Comparison of ENCODE assay signal across 9 cellular contexts in the genomic region with DNA sequence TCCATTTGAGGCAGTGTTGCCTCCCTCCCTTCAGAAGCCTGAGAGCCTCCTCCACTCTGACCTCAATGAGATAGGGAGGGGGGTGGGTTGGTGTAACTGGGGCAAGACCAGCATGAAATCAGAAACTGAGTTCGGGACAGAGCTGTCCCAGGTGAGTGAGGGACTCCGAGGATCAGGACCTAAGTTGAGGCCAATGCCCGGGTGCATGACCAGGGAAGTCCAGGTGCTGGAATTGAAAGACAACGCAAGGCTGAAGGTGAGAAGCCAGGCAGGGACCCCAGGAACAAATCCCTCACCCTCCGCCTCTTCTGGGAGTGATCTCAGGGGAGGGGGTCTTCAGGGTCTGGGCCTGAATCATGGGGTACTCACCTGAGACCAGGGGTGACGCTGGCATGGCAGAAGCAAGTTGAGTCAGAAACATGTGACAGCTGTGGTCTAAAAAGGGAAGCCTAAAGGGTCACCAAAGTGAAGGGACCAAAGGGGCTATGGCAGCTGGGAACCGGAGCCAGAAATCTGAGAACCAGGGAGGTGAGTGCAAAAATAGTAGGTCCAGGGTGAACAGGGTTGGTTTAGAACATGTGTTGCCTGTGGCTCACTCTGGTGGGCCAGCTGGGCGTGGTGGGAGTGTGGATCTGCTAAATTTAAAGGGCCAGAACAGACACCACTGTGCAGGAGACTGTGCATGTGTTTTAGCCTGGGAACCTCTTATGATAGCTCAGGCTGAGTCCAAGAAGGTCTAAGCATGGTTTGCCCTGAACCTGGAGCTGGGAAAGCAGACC. TPM values are rescaled to one million over a fixed set of nuclear protein-coding genes. Genes with fewer than 3 reads are reported as not detected.
DNase-seq lines count a peak whose midpoint lies in the region; ATAC-seq and TF ChIP-seq lines count a peak whose summit lies in the region.
"Had no signal": no experiment of that assay in that cellular context is flagged by ENCODE, and none has a peak within 500 bp of the region (broad histone marks: within the 10 kb centered on the region; RNA-seq: fewer than 3 reads in every experiment).

No MANE protein-coding gene starts in this region.

- H2BK12ac ChIP-seq in trophoblast cell (ENCODE audit: low read length), result peak overlapping the region; percentile 32

- no peak overlapping the region for H3K23ac ChIP-seq in trophoblast cell (ENCODE audit: low read length)

- peak overlapping the region; percentile 14 for H3K14ac ChIP-seq in trophoblast cell (ENCODE audit: low read length)

- WGBS in esophagus, 2 donors, result 77 to 82% methylated on average over 8 of the region's 8 CpGs
- no CpG with 5 or more reads among the region's 8 CpGs for WGBS in trophoblast cell (ENCODE audit: extremely low coverage, insufficient coverage, insufficient read length)

- POLR2A ChIA-PET in PC-3 (lab: Charles Lee; ENCODE audit: unreplicated experiment), result interaction anchor here (0.5 to 2.6 kb wide), 7 partner anchors 25 to 118 kb away, joined by 3 to 25 read pairs (median 9); a partner anchor contains a TSS

- peak overlapping the region; percentile 25 for H2AK5ac ChIP-seq in trophoblast cell (ENCODE audit: low read length)

- H2BK5ac ChIP-seq in trophoblast cell (ENCODE audit: low read depth, low read length, poor library complexity), result peak overlapping the region; percentile 57

- H4K8ac ChIP-seq in trophoblast cell (ENCODE audit: low read depth, low read length), result peak overlapping the region; percentile 43

- intact Hi-C loops in PC-3 (cut with micrococcal nuclease) (loop anchor here (1.0 kb wide), 2 partner anchors 23 to 41 kb away; a partner anchor contains a TSS), posterior cingulate gyrus (cut with DNase I) (no loop called here)

- CTCF ChIA-PET in PC-3 (lab: Charles Lee), result interaction anchor here (1.1 to 1.6 kb wide), 2 partner anchors 29 to 41 kb away, joined by 3 to 4 read pairs; a partner anchor contains a TSS

- peak overlapping the region; percentile 35 for H2BK120ac ChIP-seq in trophoblast cell (ENCODE audit: insufficient read depth, low read length, poor library complexity)

- H4K91ac ChIP-seq in trophoblast cell (ENCODE audit: low read depth, low read length), result peak overlapping the region; percentile 82

- H3K4me2 ChIP-seq in PC-3 (ENCODE audit: low read length) (peak overlapping the region; percentile 71), trophoblast cell (ENCODE audit: low read length) (peak overlapping the region; percentile 40)

- peak overlapping the region; percentile 96 for H3K9ac ChIP-seq in PC-3 (ENCODE audit: low read length)
- no peak overlapping the region for H3K9ac ChIP-seq in trophoblast cell (ENCODE audit: low read length)

- no peaks in the 10 kb centered on the region for H3K9me3 ChIP-seq in PC-3 (ENCODE audit: low read length)
- no peaks in the 10 kb centered on the region for H3K9me3 ChIP-seq in esophagus (ENCODE audit: control insufficient read depth in 2 of 2, insufficient read depth in 1 of 2, low read depth in 1 of 2, low read length in 1 of 2)
- H3K9me3 ChIP-seq in trophoblast cell (ENCODE audit: insufficient read depth, low read depth, low read length), result no peaks in the 10 kb centered on the region

- H3K27me3 ChIP-seq in PC-3 (ENCODE audit: low read length), result no peaks in the 10 kb centered on the region
- H3K27me3 ChIP-seq in esophagus (ENCODE audit: control insufficient read depth in 1 of 2, insufficient read depth in 2 of 2, low read length in 2 of 2), result no peaks in the 10 kb centered on the region
- H3K27me3 ChIP-seq in trophoblast cell (ENCODE audit: insufficient read depth, low read length), result no peaks in the 10 kb centered on the region

- no peaks in the 10 kb centered on the region; the same call in 1 of the 2 replicates for H3K79me2 ChIP-seq in PC-3 (ENCODE audit: low read length)
- H3K79me2 ChIP-seq in trophoblast cell (ENCODE audit: control insufficient read depth, insufficient read depth, low read length, poor library complexity), result no peaks in the 10 kb centered on the region

- H3K4me3 ChIP-seq in PC-3 (ENCODE audit: low read length) (peak overlapping the region; percentile 18), esophagus (ENCODE audit: low read depth in 1 of 2, low read length in 2 of 2) (no peak overlapping the region), trophoblast cell (ENCODE audit: low read depth, low read length) (no peak overlapping the region)

- peaks cover 19% of the 10 kb centered on the region for H3F3A ChIP-seq in PC-3 (ENCODE audit: low read length, unreplicated experiment)

- H4K12ac ChIP-seq in trophoblast cell (ENCODE audit: low read depth, low read length), result no peak overlapping the region

- H3K36me3 ChIP-seq in PC-3 (ENCODE audit: low read depth, low read length), result no peaks in the 10 kb centered on the region
- H3K36me3 ChIP-seq in esophagus (ENCODE audit: control insufficient read depth in 2 of 2, insufficient read depth in 2 of 2, low read length in 1 of 2), result no peaks in the 10 kb centered on the region
- H3K36me3 ChIP-seq in trophoblast cell (ENCODE audit: control insufficient read depth in 1 of 2, insufficient read depth in 2 of 2, low read length in 2 of 2), result no peaks in the 10 kb centered on the region

- no peaks in the 10 kb centered on the region for H3K9me2 ChIP-seq in PC-3 (replicated peaks; ENCODE audit: low read length)

- no peak overlapping the region for H3K4ac ChIP-seq in trophoblast cell (ENCODE audit: low read depth, low read length)

- H3K27ac ChIP-seq in C4-2B, result peak overlapping the region; percentile 84
- H3K27ac ChIP-seq in PC-3 (ENCODE audit: low read length), result peak overlapping the region; percentile 99
- H3K27ac ChIP-seq in esophagus (ENCODE audit: low read depth in 2 of 2, low read length in 1 of 2), result peak overlapping the region; percentile 97 to 99
- H3K27ac ChIP-seq in trophoblast cell (ENCODE audit: low read depth, low read length), result peak overlapping the region; percentile 90

- H3K4me1 ChIP-seq in PC-3 (ENCODE audit: insufficient read depth, low read length) (peaks cover 49% of the 10 kb centered on the region), esophagus (ENCODE audit: control insufficient read depth in 2 of 2, insufficient read depth in 2 of 2, low read length in 1 of 2) (peaks cover 5 to 23% of the 10 kb centered on the region in 2 donors), trophoblast cell (ENCODE audit: control insufficient read depth in 1 of 2, insufficient read depth in 2 of 2, low read length in 2 of 2) (peaks cover 18% of the 10 kb centered on the region in 2 experiments)

- TF ChIP-seq CTCF in C4-2B (conservative IDR thresholded peaks at IDR 0.05) (no peak), PC-3 (conservative IDR thresholded peaks at IDR 0.05; ENCODE audit: low read depth, low read length) (no peak)

- no peaks in the 10 kb centered on the region for H4K20me1 ChIP-seq in PC-3 (ENCODE audit: low read length)

- H2AFZ ChIP-seq in PC-3 (ENCODE audit: low read length) (no peak overlapping the region), trophoblast cell (ENCODE audit: insufficient read depth, low read length, poor library complexity) (no peak overlapping the region)

- no peak for DNase-seq in PC-3
- no peak for DNase-seq in trophoblast cell
- no peak for DNase-seq in foreskin melanocyte
- no peak for DNase-seq in posterior cingulate gyrus
- DNase-seq: activated effector memory CD4-positive, alpha-beta T cell treated with anti-CD3 and anti-CD28 coated beads, Interleukin-2, amount 50 U/mL, for 16 hours had no signal

- H3K79me1 ChIP-seq in trophoblast cell (ENCODE audit: low read length), result peaks cover 16% of the 10 kb centered on the region

- TSS peak; percentile 74 for BruUV-seq in PC-3 (replicated peaks; lab: Mats Ljungman, UMichigan)

- ATAC-seq in PC-3, result peak; percentile 20; the same call in 1 of the 2 replicates
- ATAC-seq in HG02840 (IDR thresholded peaks at IDR 0.05; ENCODE audit: low FRiP score, unreplicated experiment), result no peak
- ATAC-seq in HG02571 (IDR thresholded peaks at IDR 0.05; ENCODE audit: unreplicated experiment), result no peak

- peak overlapping the region; percentile 19 for H3K18ac ChIP-seq in trophoblast cell (ENCODE audit: low read length)

RNA-seq across cellular contexts. Expression of a gene that starts 41.1 kb away (rescaled TPM):
- total RNA-seq in PC-3 (2014; rRNA removed), result 19.5 and 21.0 TPM in 2 replicates
- 10 to 100 TPM; 16.1 to 30.4 TPM for polyA plus RNA-seq in esophagus
- polyA plus RNA-seq in trophoblast cell (2013), result 22.2 and 22.5 TPM in 2 replicates
